9 cellular contexts compared by ENCODE assay signal in genomic region chr21:29233611-29234540, GRCh38.
DNase-seq lines count a peak whose midpoint lies in the region; ATAC-seq, FAIRE-seq and TF ChIP-seq lines count a peak whose summit lies in the region.
"Had no signal": no experiment of that assay in that cellular context is flagged by ENCODE, and none has a peak within 500 bp of the region (broad histone marks: within the 10 kb centered on the region; RNA-seq: fewer than 3 reads in every experiment).

No MANE protein-coding gene starts in this region.

- H3K27me3 ChIP-seq in bronchial epithelial cell (ENCODE audit: control insufficient read depth, insufficient read depth, low read length) = no peaks in the 10 kb centered on the region

- BruUV-seq in Calu3 (replicated peaks; lab: Mats Ljungman, UMichigan) = no TSS peak

- FAIRE-seq in GM12892 (lab: Jason Lieb, UNC) (peak; percentile 88), bronchial epithelial cell (lab: Jason Lieb, UNC) (no peak)

- H3K27ac Mint-ChIP-seq in immature natural killer cell (no peak overlapping the region), Calu3 (ENCODE audit: unreplicated experiment) (no peak overlapping the region)

- ATAC-seq in GM19467 (IDR thresholded peaks at IDR 0.05; ENCODE audit: unreplicated experiment) (peak; percentile 53), HG03342 (IDR thresholded peaks at IDR 0.05; ENCODE audit: unreplicated experiment) (peak; percentile 56)

- H3K27me3 Mint-ChIP-seq in immature natural killer cell (ENCODE audit: low read depth in 3 of 3) (peaks cover 0 to 2% (median 0%) of the 10 kb centered on the region in 3 donors), Calu3 (ENCODE audit: unreplicated experiment) (no peaks in the 10 kb centered on the region)

- H3K36me3 ChIP-seq in bronchial epithelial cell (ENCODE audit: control insufficient read depth, insufficient read depth, low read length) = no peaks in the 10 kb centered on the region

- H3K4me1 Mint-ChIP-seq in immature natural killer cell (no peaks in the 10 kb centered on the region), Calu3 (ENCODE audit: low read depth, unreplicated experiment) (peaks cover 17% of the 10 kb centered on the region)

- H3K4me3 ChIP-seq in bronchial epithelial cell (ENCODE audit: low read depth, low read length) = no peak overlapping the region

- TF ChIP-seq POLR2A in GM12892 (IDR thresholded peaks at IDR 0.05; ENCODE audit: low read depth, low read length) = no peak

- no peak overlapping the region for H3K4me3 Mint-ChIP-seq in immature natural killer cell
- no peak overlapping the region for H3K4me3 Mint-ChIP-seq in Calu3 (ENCODE audit: low read depth, unreplicated experiment)

- peak; percentile 18 for DNase-seq in GM12892 (ENCODE audit: insufficient read length)
- peak; percentile 31 for DNase-seq in bronchial epithelial cell (ENCODE audit: low read depth)
- DNase-seq in UCSD-AML1 (lab: John Stamatoyannopoulos, UW; ENCODE audit: unreplicated experiment) = no peak
- no peak for DNase-seq in immature natural killer cell
- DNase-seq in Calu3 = no peak
- DNase-seq in mesenteric fat pad (ENCODE audit: low spot score) = no peak
- DNase-seq: posterior cingulate gyrus had no signal

- intact Hi-C loops in Calu3 (cut with micrococcal nuclease; ENCODE audit: unreplicated experiment) = no loop called here

- H3K9me3 Mint-ChIP-seq in immature natural killer cell (no peaks in the 10 kb centered on the region), Calu3 (ENCODE audit: low read depth, unreplicated experiment) (no peaks in the 10 kb centered on the region)

- H3K36me3 Mint-ChIP-seq in immature natural killer cell (no peaks in the 10 kb centered on the region), Calu3 (ENCODE audit: insufficient read depth, unreplicated experiment) (no peaks in the 10 kb centered on the region)

- TF ChIP-seq CTCF in bronchial epithelial cell (IDR thresholded peaks at IDR 0.05; ENCODE audit: insufficient read depth, low read length, severe bottlenecking) (no peak), Calu3 (IDR thresholded peaks at IDR 0.05; ENCODE audit: unreplicated experiment) (no peak)

- CTCF ChIA-PET in Calu3 (lab: Charles Lee) = no interaction called here

Comparison
In these comparisons a context has a peak if more than half of its experiments do, and no peak if none do; other contexts are left out.
1. DNase-seq: peak in GM12892 (single experiment) and bronchial epithelial cell (single experiment); none in UCSD-AML1 (single experiment), immature natural killer cell (0 of 3), Calu3 (single experiment) and mesenteric fat pad (single experiment).